1 cellular context compared by ENCODE assay signal in genomic region chr2:112690853-112691390, GRCh38.
TF ChIP-seq lines count a peak whose summit lies in the region.

No MANE protein-coding gene starts in this region.

TF ChIP-seq in HepG2, 621 proteins besides CTCF, POLR2A, EP300 and RAD21 (continued from another document and continues in another):
- TF ChIP-seq NCOA5 (CRISPR knock-in tag; IDR thresholded peaks at IDR 0.05) (no peak), ZSCAN31 (CRISPR knock-in tag; IDR thresholded peaks at IDR 0.05; ENCODE audit: low read depth) (no peak), CEBPZ (IDR thresholded peaks at IDR 0.05; ENCODE audit: low read length) (no peak), ZNF597 (CRISPR knock-in tag; IDR thresholded peaks at IDR 0.05) (no peak), ZNF740 (CRISPR knock-in tag; IDR thresholded peaks at IDR 0.05) (no peak), SKI (IDR thresholded peaks at IDR 0.05; ENCODE audit: partially characterized antibody) (peak; percentile 35), NR3C1 (CRISPR knock-in tag; IDR thresholded peaks at IDR 0.05) (no peak), ZBTB42 (CRISPR knock-in tag; IDR thresholded peaks at IDR 0.05) (no peak), MTF1 (CRISPR knock-in tag; IDR thresholded peaks at IDR 0.05) (no peak), ZNF121 (CRISPR knock-in tag; IDR thresholded peaks at IDR 0.05) (0 out of 2 replicates have a peak, but pooled peaks have one; percentile 7), ZNF138 (CRISPR knock-in tag; IDR thresholded peaks at IDR 0.05; ENCODE audit: low read depth) (no peak), ZFX (CRISPR knock-in tag; IDR thresholded peaks at IDR 0.05; ENCODE audit: low read depth) (peak; percentile 36; the same call in 1 of the 2 replicates), JUND (CRISPR knock-in tag; IDR thresholded peaks at IDR 0.05) (no peak), AGO2 (optimal IDR thresholded peaks at IDR 0.05; ENCODE audit: low read depth, low read length) (no peak), POLR2G (IDR thresholded peaks at IDR 0.05; ENCODE audit: low read depth, low read length) (no peak), ADNP (CRISPR knock-in tag; IDR thresholded peaks at IDR 0.05) (no peak), FOSL1 (CRISPR knock-in tag; IDR thresholded peaks at IDR 0.05; ENCODE audit: borderline replicate concordance) (no peak), KAT7 (CRISPR knock-in tag; IDR thresholded peaks at IDR 0.05; ENCODE audit: borderline replicate concordance) (no peak), ZNF18 (CRISPR knock-in tag; IDR thresholded peaks at IDR 0.05; ENCODE audit: insufficient replicate concordance) (no peak), HOXA3 (CRISPR knock-in tag; IDR thresholded peaks at IDR 0.05) (no peak), FOXP4 (CRISPR knock-in tag; IDR thresholded peaks at IDR 0.05) (no peak), PAXIP1 (CRISPR knock-in tag; conservative IDR thresholded peaks at IDR 0.05) (no peak), SAP130 (CRISPR knock-in tag; IDR thresholded peaks at IDR 0.05; ENCODE audit: low read depth) (peak; percentile 38; the same call in 1 of the 2 replicates), ZNF781 (CRISPR knock-in tag; IDR thresholded peaks at IDR 0.05; ENCODE audit: borderline replicate concordance, not compliant biosample characterization) (peak; percentile 84), ZNF574 (CRISPR knock-in tag; IDR thresholded peaks at IDR 0.05) (0 out of 2 replicates have a peak, but pooled peaks have one; percentile 23), DNMT3B (CRISPR knock-in tag; conservative IDR thresholded peaks at IDR 0.05) (no peak), FOXA1 (IDR thresholded peaks at IDR 0.05) (no peak), FOXA1 (CRISPR knock-in tag; IDR thresholded peaks at IDR 0.05) (no peak), REXO4 (CRISPR knock-in tag; IDR thresholded peaks at IDR 0.05; ENCODE audit: borderline replicate concordance) (no peak), YY1 (IDR thresholded peaks at IDR 0.05; ENCODE audit: insufficient read depth, insufficient replicate concordance, low read depth, low read length) (no peak), SRF (IDR thresholded peaks at IDR 0.05; ENCODE audit: low read depth, low read length) (no peak), NONO (IDR thresholded peaks at IDR 0.05) (no peak), NONO (CRISPR knock-in tag; conservative IDR thresholded peaks at IDR 0.05) (no peak), ZBTB38 (CRISPR knock-in tag; IDR thresholded peaks at IDR 0.05) (no peak), ZNF124 (CRISPR knock-in tag; IDR thresholded peaks at IDR 0.05) (no peak), TIGD3 (CRISPR knock-in tag; IDR thresholded peaks at IDR 0.05; ENCODE audit: borderline replicate concordance) (no peak), ATF1 (CRISPR knock-in tag; IDR thresholded peaks at IDR 0.05) (no peak), NFKBIZ (CRISPR knock-in tag; IDR thresholded peaks at IDR 0.05) (no peak), ELF1 (CRISPR knock-in tag; IDR thresholded peaks at IDR 0.05) (no peak), ZNF547 (CRISPR knock-in tag; IDR thresholded peaks at IDR 0.05) (no peak), PLRG1 (conservative IDR thresholded peaks at IDR 0.05) (no peak), ATF7 (IDR thresholded peaks at IDR 0.05) (no peak), ATF7 (CRISPR knock-in tag; IDR thresholded peaks at IDR 0.05) (peak; percentile 16; the same call in 1 of the 2 replicates)
- TF ChIP-seq, protein P1, sequence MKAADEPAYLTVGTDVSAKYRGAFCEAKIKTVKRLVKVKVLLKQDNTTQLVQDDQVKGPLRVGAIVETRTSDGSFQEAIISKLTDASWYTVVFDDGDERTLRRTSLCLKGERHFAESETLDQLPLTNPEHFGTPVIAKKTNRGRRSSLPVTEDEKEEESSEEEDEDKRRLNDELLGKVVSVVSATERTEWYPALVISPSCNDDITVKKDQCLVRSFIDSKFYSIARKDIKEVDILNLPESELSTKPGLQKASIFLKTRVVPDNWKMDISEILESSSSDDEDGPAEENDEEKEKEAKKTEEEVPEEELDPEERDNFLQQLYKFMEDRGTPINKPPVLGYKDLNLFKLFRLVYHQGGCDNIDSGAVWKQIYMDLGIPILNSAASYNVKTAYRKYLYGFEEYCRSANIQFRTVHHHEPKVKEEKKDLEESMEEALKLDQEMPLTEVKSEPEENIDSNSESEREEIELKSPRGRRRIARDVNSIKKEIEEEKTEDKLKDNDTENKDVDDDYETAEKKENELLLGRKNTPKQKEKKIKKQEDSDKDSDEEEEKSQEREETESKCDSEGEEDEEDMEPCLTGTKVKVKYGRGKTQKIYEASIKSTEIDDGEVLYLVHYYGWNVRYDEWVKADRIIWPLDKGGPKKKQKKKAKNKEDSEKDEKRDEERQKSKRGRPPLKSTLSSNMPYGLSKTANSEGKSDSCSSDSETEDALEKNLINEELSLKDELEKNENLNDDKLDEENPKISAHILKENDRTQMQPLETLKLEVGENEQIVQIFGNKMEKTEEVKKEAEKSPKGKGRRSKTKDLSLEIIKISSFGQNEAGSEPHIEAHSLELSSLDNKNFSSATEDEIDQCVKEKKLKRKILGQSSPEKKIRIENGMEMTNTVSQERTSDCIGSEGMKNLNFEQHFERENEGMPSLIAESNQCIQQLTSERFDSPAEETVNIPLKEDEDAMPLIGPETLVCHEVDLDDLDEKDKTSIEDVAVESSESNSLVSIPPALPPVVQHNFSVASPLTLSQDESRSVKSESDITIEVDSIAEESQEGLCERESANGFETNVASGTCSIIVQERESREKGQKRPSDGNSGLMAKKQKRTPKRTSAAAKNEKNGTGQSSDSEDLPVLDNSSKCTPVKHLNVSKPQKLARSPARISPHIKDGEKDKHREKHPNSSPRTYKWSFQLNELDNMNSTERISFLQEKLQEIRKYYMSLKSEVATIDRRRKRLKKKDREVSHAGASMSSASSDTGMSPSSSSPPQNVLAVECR (CRISPR knock-in tag; IDR thresholded peaks at IDR 0.05; ENCODE audit: borderline replicate concordance) = no peak
